ENCODE assay signal across 8 cellular contexts in the genomic region with DNA sequence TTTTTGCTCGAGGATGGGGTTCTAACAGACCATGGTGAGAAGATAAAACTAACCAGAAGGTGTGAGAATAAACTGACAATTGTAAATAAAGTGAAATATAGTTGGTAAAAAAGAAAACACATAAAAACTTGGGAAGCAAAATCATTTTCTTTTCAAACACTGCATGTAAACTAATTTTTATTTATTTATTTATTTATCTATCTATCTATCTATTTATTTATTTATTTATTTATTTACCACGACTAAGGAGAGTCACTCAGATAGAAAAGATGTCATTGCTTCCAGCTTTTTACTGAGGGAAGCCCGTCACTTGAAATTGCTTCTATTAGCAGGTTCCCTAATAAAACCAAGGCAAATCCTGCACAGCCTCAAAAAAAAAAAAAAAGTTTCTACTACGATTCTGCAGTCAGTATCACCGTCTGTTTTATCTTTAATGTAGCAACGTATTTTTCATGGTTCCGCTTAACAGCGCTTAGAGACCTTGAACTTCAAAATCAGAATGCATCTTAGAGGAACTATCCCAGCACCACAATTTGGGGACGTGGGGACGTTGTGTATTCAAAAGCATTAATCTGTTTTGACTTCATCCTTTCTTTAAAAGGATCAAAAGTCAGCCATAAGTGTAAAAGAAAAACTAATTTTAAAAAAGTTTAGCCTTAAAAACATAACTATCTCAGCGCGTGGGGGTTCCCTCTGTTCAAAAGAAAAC. TPM values are rescaled to one million over a fixed set of nuclear protein-coding genes. Genes with fewer than 3 reads are reported as not detected.
DNase-seq lines count a peak whose midpoint lies in the region; ATAC-seq and TF ChIP-seq lines count a peak whose summit lies in the region.

No MANE protein-coding gene starts in this region.

- peak; percentile 2 for ATAC-seq in GM21515 (IDR thresholded peaks at IDR 0.05; ENCODE audit: unreplicated experiment)
- ATAC-seq in Panc1: no peak
- no peak for ATAC-seq in natural killer cell treated with Interleukin-12 subunit alpha and Interleukin-12 subunit beta and Interleukin-15 and Interleukin-18, amount 100 ng/mL, for 72 hours
- no peak for ATAC-seq in GM18867 (IDR thresholded peaks at IDR 0.05; ENCODE audit: unreplicated experiment)

- no peaks in the 10 kb centered on the region for H3K9me3 Mint-ChIP-seq in natural killer cell treated with Interleukin-12 subunit alpha and Interleukin-12 subunit beta and Interleukin-15 and Interleukin-18, amount 100 ng/mL, for 72 hours

- H3K9me3 ChIP-seq in Panc1 (ENCODE audit: control insufficient read depth, insufficient read depth, low read depth, low read length) (no peaks in the 10 kb centered on the region), duodenal mucosa (ENCODE audit: control insufficient read depth in 1 of 2, low read length in 2 of 2) (no peaks in the 10 kb centered on the region)

- peak overlapping the region; percentile 82; the same call in 1 of the 2 replicates for H3K27ac ChIP-seq in Panc1 (ENCODE audit: low read length)
- H3K27ac ChIP-seq in duodenal mucosa (ENCODE audit: low read depth, low read length): peak overlapping the region; percentile 22

- in situ Hi-C loops in Panc1 (cut with HindIII; ENCODE audit: low pct_unique_long_range_greater_than_20kb, low sequenced_read_pairs): no loop called here

- peak overlapping the region; percentile 60 to 70 for H3K4me3 ChIP-seq in Panc1 (ENCODE audit: low read depth in 2 of 2, low read length in 2 of 2)
- H3K4me3 ChIP-seq in duodenal mucosa (ENCODE audit: low read depth in 1 of 2, low read length in 2 of 2): peak overlapping the region; percentile 84 to 91

- H3K27me3 ChIP-seq in Panc1 (ENCODE audit: control insufficient read depth, insufficient read depth, low read length) (no peaks in the 10 kb centered on the region), duodenal mucosa (ENCODE audit: control insufficient read depth in 1 of 2, insufficient read depth in 2 of 2, low read length in 2 of 2) (peaks cover 0 to 16% of the 10 kb centered on the region in 2 donors)

- peak overlapping the region; percentile 68 to 97 for H3K9ac ChIP-seq in duodenal mucosa (ENCODE audit: low read depth in 1 of 2, low read length in 2 of 2)

- CTCF ChIA-PET in Panc1 (lab: Charles Lee): no interaction called here

- POLR2A ChIA-PET in Panc1 (lab: Charles Lee): no interaction called here

- H3K4me1 ChIP-seq in Panc1 (ENCODE audit: control insufficient read depth, insufficient read depth, low read length) (peaks cover 6% of the 10 kb centered on the region), duodenal mucosa (ENCODE audit: control insufficient read depth in 1 of 2, insufficient read depth in 2 of 2, low read length in 2 of 2) (peaks cover 0 to 3% of the 10 kb centered on the region in 2 donors)

- H3K27ac Mint-ChIP-seq in natural killer cell treated with Interleukin-12 subunit alpha and Interleukin-12 subunit beta and Interleukin-15 and Interleukin-18, amount 100 ng/mL, for 72 hours: peak overlapping the region; percentile 85 to 89

- intact Hi-C loops in Panc1 (cut with micrococcal nuclease; ENCODE audit: unreplicated experiment): no loop called here

- BruUV-seq in Panc1 (replicated peaks; lab: Mats Ljungman, UMichigan): no TSS peak

- no peak for TF ChIP-seq CTCF in Panc1 (IDR thresholded peaks at IDR 0.05)

- no peak for DNase-seq in Panc1 (ENCODE audit: low read depth, low spot score)
- no peak for DNase-seq in natural killer cell treated with Interleukin-12 subunit alpha and Interleukin-12 subunit beta and Interleukin-15 and Interleukin-18, amount 100 ng/mL, for 72 hours (ENCODE audit: low spot score)
- no peak for DNase-seq in stimulated activated CD4-positive, alpha-beta T cell treated with anti-CD3 and anti-CD28 coated beads, Interleukin-12 subunit alpha, Interleukin-12 subunit beta, amount 100 ng/mL, for 4 hours
- no peak for DNase-seq in NCI-H1048 (lab: John Stamatoyannopoulos, UW)
- no peak for DNase-seq in NCI-H2227 (lab: John Stamatoyannopoulos, UW; ENCODE audit: unreplicated experiment)

- no peaks in the 10 kb centered on the region for H3K36me3 ChIP-seq in Panc1 (ENCODE audit: control insufficient read depth, insufficient read depth, low read length)
- H3K36me3 ChIP-seq in duodenal mucosa (ENCODE audit: control insufficient read depth in 1 of 2, insufficient read depth in 2 of 2, low read length in 2 of 2): no peaks in the 10 kb centered on the region

- H3K36me3 Mint-ChIP-seq in natural killer cell treated with Interleukin-12 subunit alpha and Interleukin-12 subunit beta and Interleukin-15 and Interleukin-18, amount 100 ng/mL, for 72 hours: peaks cover 7% of the 10 kb centered on the region

- H3K4me3 Mint-ChIP-seq in natural killer cell treated with Interleukin-12 subunit alpha and Interleukin-12 subunit beta and Interleukin-15 and Interleukin-18, amount 100 ng/mL, for 72 hours: peak overlapping the region; percentile 97

- H3K4me1 Mint-ChIP-seq in natural killer cell treated with Interleukin-12 subunit alpha and Interleukin-12 subunit beta and Interleukin-15 and Interleukin-18, amount 100 ng/mL, for 72 hours (ENCODE audit: low read depth in 2 of 2): peaks cover 12 to 19% of the 10 kb centered on the region in 2 donors

- H3K27me3 Mint-ChIP-seq in natural killer cell treated with Interleukin-12 subunit alpha and Interleukin-12 subunit beta and Interleukin-15 and Interleukin-18, amount 100 ng/mL, for 72 hours: peaks cover 13 to 15% of the 10 kb centered on the region in 2 donors

RNA-seq across cellular contexts. Expression of gene EBLN1, which starts 33.2 kb away (rescaled TPM):
- not detected for total RNA-seq in Panc1 (2021; ENCODE audit: unreplicated experiment)
- not detected for polyA plus RNA-seq in Panc1 (2012; ENCODE audit: insufficient read length)
- total RNA-seq in natural killer cell treated with Interleukin-12 subunit alpha and Interleukin-12 subunit beta and Interleukin-15 and Interleukin-18, amount 100 ng/mL, for 72 hours: not detected
